Comparison of ENCODE assay signal across 15 cellular contexts in the genomic region with DNA sequence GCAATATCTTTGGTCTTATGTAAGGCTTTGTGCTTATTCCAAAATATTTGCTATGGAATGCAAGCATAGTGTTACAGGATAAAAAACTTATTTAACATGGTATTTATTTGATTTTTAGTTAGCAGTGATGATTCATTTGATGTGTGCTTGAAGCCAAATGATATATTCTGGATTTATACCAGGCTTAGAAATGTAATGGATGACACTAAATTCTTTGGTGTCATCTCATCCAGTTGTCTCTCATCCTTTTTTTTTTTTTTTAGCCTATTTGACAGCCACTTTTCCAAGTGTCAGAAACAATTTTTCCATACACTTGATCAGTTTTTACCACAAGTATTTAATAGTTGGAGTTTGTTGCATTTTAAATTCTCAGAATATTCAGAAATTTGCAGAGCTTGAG.
"Had no signal": no experiment of that assay in that cellular context is flagged by ENCODE, and none has a peak within 500 bp of the region (broad histone marks: within the 10 kb centered on the region; RNA-seq: fewer than 3 reads in every experiment).

No MANE protein-coding gene starts in this region.

- H3K36me3 Mint-ChIP-seq: stimulated activated effector memory CD8-positive, alpha-beta T cell treated with anti-CD3 and anti-CD28 coated beads, Interleukin-12 subunit alpha, Interleukin-12 subunit beta, amount 100 ng/mL, for 72 hours had no signal

- H3K79me2 ChIP-seq: hepatocyte, parathyroid adenoma had no signal

- H2AFZ ChIP-seq: hepatocyte, parathyroid adenoma had no signal

- H3K36me3 ChIP-seq: esophagus squamous epithelium, left lung had no signal

- ATAC-seq: activated CD4-positive, alpha-beta T cell treated with anti-CD3 and anti-CD28 coated beads for 36 hours; activated CD8-positive, alpha-beta memory T cell treated with anti-CD3 and anti-CD28 coated beads, Interleukin-2, amount 10 ng/mL, durations not matched to agents 7 days and 5 days; left lung; stimulated activated effector memory CD8-positive, alpha-beta T cell treated with anti-CD3 and anti-CD28 coated beads, Interleukin-12 subunit alpha, Interleukin-12 subunit beta, amount 100 ng/mL, for 72 hours had no signal

- H3K9me3 ChIP-seq: esophagus squamous epithelium, left lung had no signal

- H3K27me3 ChIP-seq: esophagus squamous epithelium, hepatocyte, left lung had no signal

- DNase-seq: activated CD4-positive, alpha-beta memory T cell treated with anti-CD3 and anti-CD28 coated beads for 36 hours; activated CD4-positive, alpha-beta T cell treated with anti-CD3 and anti-CD28 coated beads for 36 hours; activated CD8-positive, alpha-beta memory T cell treated with anti-CD3 and anti-CD28 coated beads, Interleukin-2, amount 10 ng/mL, durations not matched to agents 7 days and 5 days; activated naive CD4-positive, alpha-beta T cell treated with anti-CD3 and anti-CD28 coated beads, Interleukin-2, amount 10 ng/mL, durations not matched to agents 7 days and 5 days; activated T-cell treated with anti-CD3 and anti-CD28 coated beads, Interleukin-2, amount 50 U/mL, for 1 hour; esophagus squamous epithelium; kidney; naive B cell; stimulated activated CD4-positive, alpha-beta T cell treated with anti-CD3 and anti-CD28 coated beads, Interleukin-12 subunit alpha, Interleukin-12 subunit beta, amount 100 ng/mL, for 4 hours; T-helper 2 cell had no signal

- H3K4me1 ChIP-seq: esophagus squamous epithelium, left lung had no signal

- H3K4me3 ChIP-seq: esophagus squamous epithelium, hepatocyte, left lung had no signal

- H3K9me3 Mint-ChIP-seq: activated CD4-positive, alpha-beta memory T cell treated with anti-CD3 and anti-CD28 coated beads for 36 hours; activated naive CD4-positive, alpha-beta T cell treated with anti-CD3 and anti-CD28 coated beads, Interleukin-2, amount 10 ng/mL, durations not matched to agents 7 days and 5 days; activated T-helper 2 cell treated with anti-CD3 and anti-CD28 coated beads, Interferon-gamma antibody, Interleukin-2, Interleukin-4, amounts not matched to agents 10 μg/mL and 5 μg/mL and 100 μg/mL, durations not matched to agents 14 hours and 24 hours and 36 hours had no signal

- H3K27ac Mint-ChIP-seq: activated CD4-positive, alpha-beta memory T cell treated with anti-CD3 and anti-CD28 coated beads for 36 hours; activated CD4-positive, alpha-beta T cell treated with anti-CD3 and anti-CD28 coated beads for 36 hours; activated CD8-positive, alpha-beta memory T cell treated with anti-CD3 and anti-CD28 coated beads, Interleukin-2, amount 10 ng/mL, durations not matched to agents 7 days and 5 days; activated naive CD4-positive, alpha-beta T cell treated with anti-CD3 and anti-CD28 coated beads, Interleukin-2, amount 10 ng/mL, durations not matched to agents 7 days and 5 days; activated T-helper 2 cell treated with anti-CD3 and anti-CD28 coated beads, Interferon-gamma antibody, Interleukin-2, Interleukin-4, amounts not matched to agents 10 μg/mL and 5 μg/mL and 100 μg/mL, durations not matched to agents 14 hours and 24 hours and 36 hours; stimulated activated effector memory CD8-positive, alpha-beta T cell treated with anti-CD3 and anti-CD28 coated beads, Interleukin-12 subunit alpha, Interleukin-12 subunit beta, amount 100 ng/mL, for 72 hours had no signal

- H3K27me3 Mint-ChIP-seq: activated CD4-positive, alpha-beta memory T cell treated with anti-CD3 and anti-CD28 coated beads for 36 hours; activated CD4-positive, alpha-beta T cell treated with anti-CD3 and anti-CD28 coated beads for 36 hours; activated CD8-positive, alpha-beta memory T cell treated with anti-CD3 and anti-CD28 coated beads, Interleukin-2, amount 10 ng/mL, durations not matched to agents 7 days and 5 days; activated naive CD4-positive, alpha-beta T cell treated with anti-CD3 and anti-CD28 coated beads, Interleukin-2, amount 10 ng/mL, durations not matched to agents 7 days and 5 days; naive B cell had no signal

- H3K4me3 Mint-ChIP-seq: activated CD4-positive, alpha-beta memory T cell treated with anti-CD3 and anti-CD28 coated beads for 36 hours; activated CD4-positive, alpha-beta T cell treated with anti-CD3 and anti-CD28 coated beads for 36 hours; activated CD8-positive, alpha-beta memory T cell treated with anti-CD3 and anti-CD28 coated beads, Interleukin-2, amount 10 ng/mL, durations not matched to agents 7 days and 5 days; activated naive CD4-positive, alpha-beta T cell treated with anti-CD3 and anti-CD28 coated beads, Interleukin-2, amount 10 ng/mL, durations not matched to agents 7 days and 5 days; stimulated activated effector memory CD8-positive, alpha-beta T cell treated with anti-CD3 and anti-CD28 coated beads, Interleukin-12 subunit alpha, Interleukin-12 subunit beta, amount 100 ng/mL, for 72 hours had no signal

- H3K4me1 Mint-ChIP-seq: activated naive CD4-positive, alpha-beta T cell treated with anti-CD3 and anti-CD28 coated beads, Interleukin-2, amount 10 ng/mL, durations not matched to agents 7 days and 5 days had no signal

- H3K9ac ChIP-seq: parathyroid adenoma had no signal

- H3K27ac ChIP-seq: esophagus squamous epithelium, hepatocyte, left lung, parathyroid adenoma had no signal

- H3K4me2 ChIP-seq: hepatocyte had no signal
